1 cellular context compared by ENCODE assay signal in the genomic region with DNA sequence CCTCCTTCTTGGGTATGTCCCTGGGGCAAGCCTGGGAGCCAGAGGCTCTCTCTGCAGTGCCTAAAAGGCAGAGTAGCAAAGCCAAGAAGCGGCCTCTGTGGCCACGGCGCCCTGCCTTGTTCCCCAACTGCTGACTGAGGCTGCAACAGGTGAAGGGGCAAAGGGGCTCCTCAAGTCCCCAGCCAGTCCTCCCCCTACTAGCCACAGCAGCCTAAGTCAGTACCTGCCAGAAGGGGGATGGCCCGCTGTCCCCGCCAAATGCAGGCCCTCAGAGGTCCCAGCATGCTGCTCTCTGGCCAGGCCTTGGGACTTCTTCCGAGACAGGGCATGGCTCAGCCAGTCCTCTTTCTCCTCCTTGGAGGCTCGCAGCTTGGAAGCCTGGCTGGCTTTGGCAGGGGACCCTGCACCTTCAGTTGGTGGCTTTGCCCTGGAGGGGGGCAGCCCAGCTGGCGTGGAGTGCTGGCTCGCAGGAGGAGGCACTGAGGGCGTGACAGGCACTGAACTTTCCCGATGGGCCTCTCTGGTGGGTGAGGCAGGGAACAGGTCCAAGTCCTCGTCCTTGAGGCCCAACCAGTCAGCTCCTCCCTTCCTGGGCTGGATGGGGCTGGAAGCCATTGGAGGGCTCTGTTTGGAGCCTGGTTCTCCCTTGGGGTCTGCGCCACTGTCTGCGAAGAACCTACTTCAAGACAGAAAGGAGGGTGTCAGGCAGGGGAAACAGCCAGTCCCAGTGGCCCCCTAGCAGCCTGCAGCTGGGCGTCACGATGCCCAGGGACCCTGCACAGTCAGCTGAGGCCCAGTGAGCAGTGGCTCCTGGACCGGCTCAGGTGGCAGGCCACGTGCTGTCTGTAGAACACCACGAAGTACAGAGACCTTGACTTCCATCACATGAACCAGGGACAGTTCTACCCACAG.
TF ChIP-seq lines count a peak whose summit lies in the region.

No MANE protein-coding gene starts in this region.

TF ChIP-seq in liver, 16 proteins besides CTCF, POLR2A, EP300 and RAD21 (continued from another document):
- TF ChIP-seq TAF1 (conservative IDR thresholded peaks at IDR 0.05) (no peak), GABPA (IDR thresholded peaks at IDR 0.05 in 1 of 2, conservative IDR thresholded peaks at IDR 0.05 in 1 of 2) (no peak), RXRA (IDR thresholded peaks at IDR 0.05) (no peak), YY1 (IDR thresholded peaks at IDR 0.05) (no peak)
- TF ChIP-seq, protein P1, sequence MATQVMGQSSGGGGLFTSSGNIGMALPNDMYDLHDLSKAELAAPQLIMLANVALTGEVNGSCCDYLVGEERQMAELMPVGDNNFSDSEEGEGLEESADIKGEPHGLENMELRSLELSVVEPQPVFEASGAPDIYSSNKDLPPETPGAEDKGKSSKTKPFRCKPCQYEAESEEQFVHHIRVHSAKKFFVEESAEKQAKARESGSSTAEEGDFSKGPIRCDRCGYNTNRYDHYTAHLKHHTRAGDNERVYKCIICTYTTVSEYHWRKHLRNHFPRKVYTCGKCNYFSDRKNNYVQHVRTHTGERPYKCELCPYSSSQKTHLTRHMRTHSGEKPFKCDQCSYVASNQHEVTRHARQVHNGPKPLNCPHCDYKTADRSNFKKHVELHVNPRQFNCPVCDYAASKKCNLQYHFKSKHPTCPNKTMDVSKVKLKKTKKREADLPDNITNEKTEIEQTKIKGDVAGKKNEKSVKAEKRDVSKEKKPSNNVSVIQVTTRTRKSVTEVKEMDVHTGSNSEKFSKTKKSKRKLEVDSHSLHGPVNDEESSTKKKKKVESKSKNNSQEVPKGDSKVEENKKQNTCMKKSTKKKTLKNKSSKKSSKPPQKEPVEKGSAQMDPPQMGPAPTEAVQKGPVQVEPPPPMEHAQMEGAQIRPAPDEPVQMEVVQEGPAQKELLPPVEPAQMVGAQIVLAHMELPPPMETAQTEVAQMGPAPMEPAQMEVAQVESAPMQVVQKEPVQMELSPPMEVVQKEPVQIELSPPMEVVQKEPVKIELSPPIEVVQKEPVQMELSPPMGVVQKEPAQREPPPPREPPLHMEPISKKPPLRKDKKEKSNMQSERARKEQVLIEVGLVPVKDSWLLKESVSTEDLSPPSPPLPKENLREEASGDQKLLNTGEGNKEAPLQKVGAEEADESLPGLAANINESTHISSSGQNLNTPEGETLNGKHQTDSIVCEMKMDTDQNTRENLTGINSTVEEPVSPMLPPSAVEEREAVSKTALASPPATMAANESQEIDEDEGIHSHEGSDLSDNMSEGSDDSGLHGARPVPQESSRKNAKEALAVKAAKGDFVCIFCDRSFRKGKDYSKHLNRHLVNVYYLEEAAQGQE (IDR thresholded peaks at IDR 0.05) = no peak
